In the genomic region with DNA sequence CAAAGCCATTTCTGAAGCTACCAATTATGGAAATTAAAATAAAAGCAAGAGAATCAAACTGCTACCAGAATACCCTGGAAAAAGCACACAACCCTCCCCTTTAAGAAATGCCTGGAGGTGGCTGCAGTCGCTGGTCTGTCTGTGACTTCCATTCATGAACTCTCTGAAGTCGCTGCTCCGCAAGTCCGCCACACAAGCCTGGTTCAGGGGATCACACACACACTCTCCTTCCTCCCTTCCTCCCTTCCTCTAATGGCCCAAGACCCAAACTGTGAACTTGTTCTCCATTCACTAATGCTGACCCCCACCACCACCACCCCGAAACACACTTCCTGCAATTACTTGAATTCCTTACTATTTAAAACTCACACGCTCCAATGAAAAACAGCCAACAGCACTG, we compare ENCODE assay signal across 10 cellular contexts. TPM values are rescaled to one million over a fixed set of nuclear protein-coding genes. Genes with fewer than 3 reads are reported as not detected.
DNase-seq lines count a peak whose midpoint lies in the region; ATAC-seq, FAIRE-seq and TF ChIP-seq lines count a peak whose summit lies in the region.
"Had no signal": no experiment of that assay in that cellular context is flagged by ENCODE, and none has a peak within 500 bp of the region (broad histone marks: within the 10 kb centered on the region; RNA-seq: fewer than 3 reads in every experiment).

No MANE protein-coding gene starts in this region.

- H3K27me3 ChIP-seq in dorsolateral prefrontal cortex = peaks cover 0 to 30% (median 0%) of the 10 kb centered on the region in 45 donors
- peaks cover 6% of the 10 kb centered on the region for H3K27me3 ChIP-seq in muscle layer of duodenum (ENCODE audit: low read depth, low read length)
- peaks cover 0 to 12% of the 10 kb centered on the region in 2 donors for H3K27me3 ChIP-seq in small intestine (ENCODE audit: control insufficient read depth in 2 of 2, insufficient read depth in 2 of 2, low read length in 2 of 2)

- 35% methylated on average over 6 of the region's 6 CpGs for WGBS in urinary bladder
- 50 to 70% (median 55%) methylated on average over 6 of the region's 6 CpGs for WGBS in small intestine, 3 donors

- TF ChIP-seq CTCF in dorsolateral prefrontal cortex (IDR thresholded peaks at IDR 0.05 in 54 of 56, conservative IDR thresholded peaks at IDR 0.05 in 2 of 56; ENCODE audit: low read depth in 1 of 56, partially characterized antibody in 56 of 56) = no peak

- DNase-seq in NCI-H748 (lab: John Stamatoyannopoulos, UW; ENCODE audit: unreplicated experiment) = peak; percentile 53
- DNase-seq in NCI-H748 treated with DMSO at 0.1 percent for 48 hours (lab: John Stamatoyannopoulos, UW) = no peak
- no peak for DNase-seq in dorsolateral prefrontal cortex
- no peak for DNase-seq in small intestine
- no peak for DNase-seq in activated gamma-delta T cell (lab: John Stamatoyannopoulos, UW)
- DNase-seq: activated naive CD4-positive, alpha-beta T cell treated with Interleukin-2 at 50 U/mL for 16 hours; AML-193 had no signal

- H3K36me3 ChIP-seq in muscle layer of duodenum (ENCODE audit: control insufficient read depth in 1 of 2, insufficient read depth in 2 of 2, low read length in 2 of 2) = no peaks in the 10 kb centered on the region
- H3K36me3 ChIP-seq in urinary bladder (ENCODE audit: insufficient read depth) = no peaks in the 10 kb centered on the region
- no peaks in the 10 kb centered on the region for H3K36me3 ChIP-seq in small intestine (ENCODE audit: control insufficient read depth in 2 of 2, insufficient read depth in 2 of 2, low read length in 2 of 2)

- intact Hi-C loops in dorsolateral prefrontal cortex (cut with DNase I) = no loop called here

- H3K9me3 ChIP-seq in muscle layer of duodenum (ENCODE audit: control insufficient read depth in 1 of 2, low read length in 2 of 2) (no peaks in the 10 kb centered on the region), small intestine (ENCODE audit: control insufficient read depth, low read depth) (no peaks in the 10 kb centered on the region)

- no peak for FAIRE-seq in small intestine (lab: Jason Lieb, UNC)

- peak overlapping the region; percentile 31 to 97 (median 90) for H3K27ac ChIP-seq in dorsolateral prefrontal cortex
- peak overlapping the region; percentile 61 for H3K27ac ChIP-seq in muscle layer of duodenum (ENCODE audit: low read length)
- no peak overlapping the region for H3K27ac ChIP-seq in urinary bladder (ENCODE audit: low read depth)
- no peak overlapping the region for H3K27ac ChIP-seq in small intestine (ENCODE audit: low read depth in 1 of 2, low read length in 1 of 2)

- H3K4me1 ChIP-seq in muscle layer of duodenum (ENCODE audit: control insufficient read depth in 1 of 2, insufficient read depth in 2 of 2, low read length in 2 of 2) (peaks cover 5 to 15% of the 10 kb centered on the region in 2 donors), urinary bladder (ENCODE audit: insufficient read depth) (no peaks in the 10 kb centered on the region), small intestine (ENCODE audit: control insufficient read depth in 2 of 2, insufficient read depth in 1 of 2, low read depth in 1 of 2, low read length in 1 of 2) (no peaks in the 10 kb centered on the region)

- peak overlapping the region; percentile 45 to 85 (median 69) for H3K4me3 ChIP-seq in dorsolateral prefrontal cortex
- H3K4me3 ChIP-seq in muscle layer of duodenum (ENCODE audit: low read depth in 1 of 2, low read length in 2 of 2) = peak overlapping the region; percentile 66 to 77
- peak overlapping the region; percentile 53 for H3K4me3 ChIP-seq in urinary bladder (ENCODE audit: low read depth, low read length)
- no peak overlapping the region for H3K4me3 ChIP-seq in small intestine (ENCODE audit: low read depth in 1 of 2, low read length in 2 of 2)

- no peak for ATAC-seq in GM21447 (IDR thresholded peaks at IDR 0.05; ENCODE audit: unreplicated experiment)

RNA-seq across cellular contexts. Expression of gene LMO3, which starts 1.0 kb away (rescaled TPM):
- total RNA-seq in dorsolateral prefrontal cortex = 100 to 1,000 TPM; 136 to 490 (median 292) TPM
- total RNA-seq in urinary bladder = 57.0 TPM
- polyA plus RNA-seq in urinary bladder = 99.4 TPM
- 1 to 10 TPM in 1 of 3 donors, under 1 TPM in 2; 0.24 to 1.9 (median 0.67) TPM for polyA plus RNA-seq in small intestine

Comparison
In these comparisons a context has a peak if more than half of its experiments do, and no peak if none do; other contexts are left out.
1. H3K27ac ChIP-seq: peak in dorsolateral prefrontal cortex (59 of 59) and muscle layer of duodenum (single experiment); none in urinary bladder (single experiment) and small intestine (0 of 2).
2. H3K4me3 ChIP-seq: peak in dorsolateral prefrontal cortex (59 of 59), muscle layer of duodenum (2 of 2) and urinary bladder (single experiment); none in small intestine (0 of 2).